ENCODE assay signal across 1 cellular context in genomic region chr2:127560201-127560928, GRCh38.
A peak's percentile ranks its signal among the peaks of the same experiment; 100 is the strongest.
TF ChIP-seq lines count a peak whose summit lies in the region.

No MANE protein-coding gene starts in this region.

TF ChIP-seq in HepG2, 621 proteins besides CTCF, POLR2A, EP300 and RAD21 (continued from another document):
- TF ChIP-seq ZFP91 (CRISPR knock-in tag; IDR thresholded peaks at IDR 0.05; ENCODE audit: borderline replicate concordance) = peak; percentile 32; the same call in 1 of the 2 replicates
- peak; percentile 58 for TF ChIP-seq ZNF687 (CRISPR knock-in tag; IDR thresholded peaks at IDR 0.05)
- 0 out of 2 replicates have a peak, but pooled peaks have one; percentile 11 for TF ChIP-seq CEBPG (CRISPR knock-in tag; IDR thresholded peaks at IDR 0.05)
- 0 out of 2 replicates have a peak, but pooled peaks have one; percentile 12 for TF ChIP-seq HOMEZ (CRISPR knock-in tag; IDR thresholded peaks at IDR 0.05; ENCODE audit: low read depth)
- no peak for TF ChIP-seq TEF (CRISPR knock-in tag; IDR thresholded peaks at IDR 0.05)
- no peak for TF ChIP-seq ZNF160 (CRISPR knock-in tag; IDR thresholded peaks at IDR 0.05)
- 0 out of 2 replicates have a peak, but pooled peaks have one; percentile 51 for TF ChIP-seq ZGPAT (CRISPR knock-in tag; IDR thresholded peaks at IDR 0.05)
- 0 out of 2 replicates have a peak, but pooled peaks have one; percentile 43 for TF ChIP-seq KMT2A (CRISPR knock-in tag; IDR thresholded peaks at IDR 0.05)
- no peak for TF ChIP-seq ZNF24 (IDR thresholded peaks at IDR 0.05)
- TF ChIP-seq NFKB2 (CRISPR knock-in tag; IDR thresholded peaks at IDR 0.05; ENCODE audit: borderline replicate concordance) = peak; percentile 25; the same call in 1 of the 2 replicates
- peak; percentile 69; the same call in 1 of the 2 replicates for TF ChIP-seq ZNF263 (CRISPR knock-in tag; IDR thresholded peaks at IDR 0.05)
- TF ChIP-seq YEATS2 (CRISPR knock-in tag; IDR thresholded peaks at IDR 0.05; ENCODE audit: borderline replicate concordance) = peak; percentile 47; the same call in 1 of the 2 replicates
- TF ChIP-seq ZNF17 (CRISPR knock-in tag; IDR thresholded peaks at IDR 0.05) = no peak
- TF ChIP-seq GATAD2A (CRISPR knock-in tag; IDR thresholded peaks at IDR 0.05) = 0 out of 2 replicates have a peak, but pooled peaks have one; percentile 7
- peak; percentile 49; the same call in 1 of the 2 replicates for TF ChIP-seq ETV5 (CRISPR knock-in tag; IDR thresholded peaks at IDR 0.05; ENCODE audit: borderline replicate concordance)
- TF ChIP-seq ZNF678 (CRISPR knock-in tag; IDR thresholded peaks at IDR 0.05) = no peak
- 0 out of 2 replicates have a peak, but pooled peaks have one; percentile 44 for TF ChIP-seq ZNF691 (CRISPR knock-in tag; IDR thresholded peaks at IDR 0.05; ENCODE audit: borderline replicate concordance, low read depth)
- 0 out of 2 replicates have a peak, but pooled peaks have one; percentile 27 for TF ChIP-seq STAG1 (CRISPR knock-in tag; IDR thresholded peaks at IDR 0.05)
- TF ChIP-seq RNF2 (conservative IDR thresholded peaks at IDR 0.05; ENCODE audit: low read depth) = 0 out of 2 replicates have a peak, but pooled peaks have one; percentile 18
- TF ChIP-seq KDM2A (CRISPR knock-in tag; IDR thresholded peaks at IDR 0.05; ENCODE audit: borderline replicate concordance, low read depth) = peak; percentile 29; the same call in 1 of the 2 replicates
- TF ChIP-seq RFX3 (CRISPR knock-in tag; IDR thresholded peaks at IDR 0.05) = no peak
- TF ChIP-seq ZNF772 (CRISPR knock-in tag; IDR thresholded peaks at IDR 0.05) = 0 out of 2 replicates have a peak, but pooled peaks have one; percentile 18
- no peak for TF ChIP-seq MED1 (CRISPR knock-in tag; IDR thresholded peaks at IDR 0.05)
TF ChIP-seq in HepG2: peak in this region for 33.
